Comparison of ENCODE assay signal across 8 cellular contexts in genomic region chr5:132812949-132813598, GRCh38. TPM values are rescaled to one million over a fixed set of nuclear protein-coding genes. Genes with fewer than 3 reads are reported as not detected.
DNase-seq lines count a peak whose midpoint lies in the region; ATAC-seq lines count a peak whose summit lies in the region.

Gene SOWAHA (plus strand): TSS chr5:132813302. CDS start chr5:132813622, 320 bp downstream.

- no peak within 1 kb of the TSS for H3K27ac ChIP-seq in naive thymus-derived CD4-positive, alpha-beta T cell (ENCODE audit: low read depth, low read length)

- H3K4me1 ChIP-seq in naive thymus-derived CD4-positive, alpha-beta T cell (ENCODE audit: control insufficient read depth in 2 of 2, insufficient read depth in 2 of 2, low read length in 2 of 2) = no peaks in the 10 kb centered on the region

- no peak within 1 kb of the TSS for H3K27ac Mint-ChIP-seq in dendritic cell treated with granulocyte-macrophage colony-stimulating factor and Interleukin-4, amounts not matched to agents 40 ng/mL and 50 ng/mL, for 4 days
- peak within 1 kb of the TSS in 3 of 9 donors; percentile 13 to 48 (median 45) for H3K27ac Mint-ChIP-seq in naive thymus-derived CD4-positive, alpha-beta T cell

- intact Hi-C loops in dendritic cell treated with granulocyte-macrophage colony-stimulating factor and Interleukin-4, amounts not matched to agents 40 ng/mL and 50 ng/mL, for 4 days (cut with micrococcal nuclease) = loop anchor here (5.0 kb wide), 1 partner anchor 36 kb away; the partner anchor contains the start of gene SEPTIN8
- intact Hi-C loops in naive thymus-derived CD4-positive, alpha-beta T cell (cut with micrococcal nuclease) = loop anchor here (1.0 to 10.0 kb wide), 3 partner anchors 17 to 538 kb away; partner anchors contain the start of genes SEPTIN8 (in 1 of the 2) and SHROOM1 (in 1 of the 2)

- DNase-seq in NCI-H524 (lab: John Stamatoyannopoulos, UW) = peak; percentile 31 to 61
- DNase-seq in NCI-H524 treated with DMSO at 0.1 percent for 48 hours (lab: John Stamatoyannopoulos, UW) = no peak
- peak; percentile 85 for DNase-seq in NCI-H748 (lab: John Stamatoyannopoulos, UW; ENCODE audit: unreplicated experiment)
- DNase-seq in naive thymus-derived CD4-positive, alpha-beta T cell = no peak
- no peak for DNase-seq in RKO (ENCODE audit: low spot score)
- DNase-seq in NCI-H1694 treated with DMSO at 0.1 percent for 48 hours (lab: John Stamatoyannopoulos, UW) = no peak

- H3K4me1 Mint-ChIP-seq in dendritic cell treated with granulocyte-macrophage colony-stimulating factor and Interleukin-4, amounts not matched to agents 40 ng/mL and 50 ng/mL, for 4 days (ENCODE audit: low read depth) = peaks cover 10% of the 10 kb centered on the region
- H3K4me1 Mint-ChIP-seq in naive thymus-derived CD4-positive, alpha-beta T cell = peaks cover 10 to 14% (median 11%) of the 10 kb centered on the region in 7 donors

- H3K27me3 ChIP-seq in naive thymus-derived CD4-positive, alpha-beta T cell (ENCODE audit: control insufficient read depth in 2 of 2, insufficient read depth in 2 of 2, low read length in 2 of 2) = peaks cover 4 to 12% of the 10 kb centered on the region in 2 donors

- POLR2A ChIA-PET in naive thymus-derived CD4-positive, alpha-beta T cell (lab: Charles Lee) = interaction anchor here (1.0 to 1.4 kb wide), 2 partner anchors 11 to 16 kb away, joined by 3 to 6 read pairs; no protein-coding TSS in a partner anchor

- no peaks in the 10 kb centered on the region for H3K9me3 ChIP-seq in naive thymus-derived CD4-positive, alpha-beta T cell (ENCODE audit: control insufficient read depth in 2 of 3, low read length in 3 of 3)

- H3K27me3 Mint-ChIP-seq in dendritic cell treated with granulocyte-macrophage colony-stimulating factor and Interleukin-4, amounts not matched to agents 40 ng/mL and 50 ng/mL, for 4 days = peaks cover 58% of the 10 kb centered on the region
- H3K27me3 Mint-ChIP-seq in naive thymus-derived CD4-positive, alpha-beta T cell = peaks cover 45 to 64% (median 46%) of the 10 kb centered on the region in 5 donors

- H3K4me3 ChIP-seq in naive thymus-derived CD4-positive, alpha-beta T cell (ENCODE audit: low read length) = peak within 1 kb of the TSS; percentile 29

- H3K36me3 ChIP-seq in naive thymus-derived CD4-positive, alpha-beta T cell (ENCODE audit: control insufficient read depth in 2 of 3, insufficient read depth in 3 of 3, low read length in 3 of 3) = no peaks in the 10 kb centered on the region

- H3K4me3 Mint-ChIP-seq in dendritic cell treated with granulocyte-macrophage colony-stimulating factor and Interleukin-4, amounts not matched to agents 40 ng/mL and 50 ng/mL, for 4 days = peak within 1 kb of the TSS; percentile 61
- H3K4me3 Mint-ChIP-seq in naive thymus-derived CD4-positive, alpha-beta T cell = peak within 1 kb of the TSS; percentile 57 to 89 (median 83)

- CTCF ChIA-PET in naive thymus-derived CD4-positive, alpha-beta T cell (lab: Charles Lee) = interaction anchor here (0.8 kb wide), 1 partner anchor 111 kb away, joined by 4 read pairs; no protein-coding TSS in a partner anchor

- H3K9me3 Mint-ChIP-seq in dendritic cell treated with granulocyte-macrophage colony-stimulating factor and Interleukin-4, amounts not matched to agents 40 ng/mL and 50 ng/mL, for 4 days = no peaks in the 10 kb centered on the region
- H3K9me3 Mint-ChIP-seq in naive thymus-derived CD4-positive, alpha-beta T cell = peaks cover 0 to 3% (median 0%) of the 10 kb centered on the region in 11 donors

- H3K36me3 Mint-ChIP-seq in dendritic cell treated with granulocyte-macrophage colony-stimulating factor and Interleukin-4, amounts not matched to agents 40 ng/mL and 50 ng/mL, for 4 days (ENCODE audit: low read depth) = no peaks in the 10 kb centered on the region
- H3K36me3 Mint-ChIP-seq in naive thymus-derived CD4-positive, alpha-beta T cell = peaks cover 0 to 4% (median 0%) of the 10 kb centered on the region in 5 donors

- ATAC-seq in naive thymus-derived CD4-positive, alpha-beta T cell = peak; percentile 31
- no peak for ATAC-seq in GM21390 (IDR thresholded peaks at IDR 0.05; ENCODE audit: unreplicated experiment)

RNA-seq across cellular contexts. Expression of gene SOWAHA, which starts in this region (rescaled TPM):
- total RNA-seq in naive thymus-derived CD4-positive, alpha-beta T cell = under 1 TPM in 1 of 5 experiments, not detected in 4; 0.15 TPM
- not detected for polyA plus RNA-seq in naive thymus-derived CD4-positive, alpha-beta T cell

Comparison
In these comparisons a context has a peak if more than half of its experiments do, and no peak if none do; other contexts are left out.
1. DNase-seq: peak in NCI-H524 (2 of 2) and NCI-H748 (single experiment); none in NCI-H524 treated with DMSO at 0.1 percent for 48 hours (single experiment), naive thymus-derived CD4-positive, alpha-beta T cell (0 of 9), RKO (single experiment) and NCI-H1694 treated with DMSO at 0.1 percent for 48 hours (single experiment).
2. Peak in ATAC-seq and H3K4me3 ChIP-seq in naive thymus-derived CD4-positive, alpha-beta T cell; RNA of the gene not detected or under 1 TPM.